Comparison of ENCODE assay signal across 1 cellular context in the genomic region with DNA sequence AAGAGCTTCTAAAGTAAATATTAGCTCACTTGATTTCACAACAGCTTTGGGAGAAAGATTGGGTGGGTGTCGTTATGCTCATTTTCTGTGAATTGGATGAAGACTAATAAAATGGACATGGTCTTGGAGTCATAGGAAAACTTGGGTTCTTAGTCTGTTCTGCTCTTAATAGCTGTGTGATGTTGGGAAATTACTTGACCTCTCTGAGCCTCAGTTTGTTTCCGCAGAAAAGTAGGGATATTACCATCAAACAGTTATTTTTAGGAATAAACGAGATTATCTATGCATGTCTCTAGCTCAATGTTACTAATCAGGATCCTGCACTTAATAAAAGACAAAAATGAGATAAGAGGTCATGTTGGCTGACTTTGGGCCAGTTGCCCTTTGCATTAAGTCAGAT.
TF ChIP-seq lines count a peak whose summit lies in the region.

No MANE protein-coding gene starts in this region.

TF ChIP-seq in K562, 482 proteins besides CTCF, POLR2A, EP300 and RAD21 (continued from another document):
- TF ChIP-seq, protein P1, sequence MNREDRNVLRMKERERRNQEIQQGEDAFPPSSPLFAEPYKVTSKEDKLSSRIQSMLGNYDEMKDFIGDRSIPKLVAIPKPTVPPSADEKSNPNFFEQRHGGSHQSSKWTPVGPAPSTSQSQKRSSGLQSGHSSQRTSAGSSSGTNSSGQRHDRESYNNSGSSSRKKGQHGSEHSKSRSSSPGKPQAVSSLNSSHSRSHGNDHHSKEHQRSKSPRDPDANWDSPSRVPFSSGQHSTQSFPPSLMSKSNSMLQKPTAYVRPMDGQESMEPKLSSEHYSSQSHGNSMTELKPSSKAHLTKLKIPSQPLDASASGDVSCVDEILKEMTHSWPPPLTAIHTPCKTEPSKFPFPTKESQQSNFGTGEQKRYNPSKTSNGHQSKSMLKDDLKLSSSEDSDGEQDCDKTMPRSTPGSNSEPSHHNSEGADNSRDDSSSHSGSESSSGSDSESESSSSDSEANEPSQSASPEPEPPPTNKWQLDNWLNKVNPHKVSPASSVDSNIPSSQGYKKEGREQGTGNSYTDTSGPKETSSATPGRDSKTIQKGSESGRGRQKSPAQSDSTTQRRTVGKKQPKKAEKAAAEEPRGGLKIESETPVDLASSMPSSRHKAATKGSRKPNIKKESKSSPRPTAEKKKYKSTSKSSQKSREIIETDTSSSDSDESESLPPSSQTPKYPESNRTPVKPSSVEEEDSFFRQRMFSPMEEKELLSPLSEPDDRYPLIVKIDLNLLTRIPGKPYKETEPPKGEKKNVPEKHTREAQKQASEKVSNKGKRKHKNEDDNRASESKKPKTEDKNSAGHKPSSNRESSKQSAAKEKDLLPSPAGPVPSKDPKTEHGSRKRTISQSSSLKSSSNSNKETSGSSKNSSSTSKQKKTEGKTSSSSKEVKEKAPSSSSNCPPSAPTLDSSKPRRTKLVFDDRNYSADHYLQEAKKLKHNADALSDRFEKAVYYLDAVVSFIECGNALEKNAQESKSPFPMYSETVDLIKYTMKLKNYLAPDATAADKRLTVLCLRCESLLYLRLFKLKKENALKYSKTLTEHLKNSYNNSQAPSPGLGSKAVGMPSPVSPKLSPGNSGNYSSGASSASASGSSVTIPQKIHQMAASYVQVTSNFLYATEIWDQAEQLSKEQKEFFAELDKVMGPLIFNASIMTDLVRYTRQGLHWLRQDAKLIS (CRISPR knock-in tag; IDR thresholded peaks at IDR 0.05): no peak
